ENCODE assay signal across 1 cellular context in the genomic region with DNA sequence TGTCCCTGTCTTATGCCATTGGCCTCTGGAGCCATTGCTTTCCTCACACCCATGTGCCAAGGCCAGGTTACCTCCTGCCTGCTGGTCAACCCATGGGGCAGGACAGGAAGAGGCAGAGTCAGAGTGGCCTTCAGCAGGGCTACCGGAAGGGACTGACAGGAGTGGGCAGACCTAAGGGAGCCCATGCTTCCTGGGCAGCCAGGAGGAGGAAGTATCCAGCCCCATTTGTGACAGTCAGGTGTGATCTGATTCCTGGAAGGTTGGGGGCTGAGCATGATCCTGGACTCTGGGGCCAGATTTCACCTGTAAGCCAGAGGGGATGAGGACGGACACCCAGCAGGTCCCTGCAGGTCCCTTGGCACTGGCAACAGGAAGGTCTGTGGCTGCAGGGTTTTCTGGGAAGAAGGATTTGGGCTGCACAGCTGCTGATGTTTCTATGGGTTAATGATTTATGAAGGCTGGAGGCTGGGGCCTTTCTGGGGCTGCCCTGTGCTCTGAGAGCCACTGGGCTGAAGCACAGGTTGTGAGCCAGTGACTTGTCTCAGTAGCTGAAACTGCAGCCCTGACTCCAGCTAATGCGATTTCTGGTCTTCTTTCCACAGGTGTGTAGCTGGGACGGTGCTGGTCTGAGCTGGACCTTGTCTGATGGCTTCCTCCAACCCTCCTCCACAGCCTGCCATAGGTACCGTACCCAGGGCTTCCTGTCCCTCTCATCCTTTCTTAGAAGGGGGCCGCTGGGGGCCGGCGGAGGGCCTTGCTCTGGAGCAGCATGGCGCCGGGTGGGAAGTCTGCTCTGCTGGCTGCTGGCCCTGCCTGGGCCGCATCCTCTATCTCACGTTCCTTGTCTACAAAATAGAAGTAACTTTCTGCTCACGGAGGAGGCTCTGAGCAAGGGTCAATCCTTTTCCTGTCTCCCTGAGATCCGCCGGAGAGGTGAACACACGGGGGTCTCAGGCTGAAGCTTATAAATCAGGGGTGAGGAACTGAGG.
TF ChIP-seq lines count a peak whose summit lies in the region.

No MANE protein-coding gene starts in this region.

TF ChIP-seq in HepG2, 621 proteins besides CTCF, POLR2A, EP300 and RAD21 (continued from another document and continues in another):
- TF ChIP-seq ZHX1 (CRISPR knock-in tag; IDR thresholded peaks at IDR 0.05; ENCODE audit: low read depth) (no peak), ZNF543 (CRISPR knock-in tag; IDR thresholded peaks at IDR 0.05) (no peak), MIXL1 (CRISPR knock-in tag; IDR thresholded peaks at IDR 0.05) (peak; percentile 18; the same call in 1 of the 2 replicates), REPIN1 (CRISPR knock-in tag; IDR thresholded peaks at IDR 0.05; ENCODE audit: borderline replicate concordance, low read depth) (peak; percentile 58), YEATS4 (CRISPR knock-in tag; IDR thresholded peaks at IDR 0.05; ENCODE audit: borderline replicate concordance) (peak; percentile 68; the same call in 1 of the 2 replicates), NFYB (CRISPR knock-in tag; IDR thresholded peaks at IDR 0.05) (no peak), SNAI1 (CRISPR knock-in tag; IDR thresholded peaks at IDR 0.05; ENCODE audit: borderline replicate concordance) (no peak), ZNF749 (CRISPR knock-in tag; IDR thresholded peaks at IDR 0.05; ENCODE audit: borderline replicate concordance) (no peak), SP4 (CRISPR knock-in tag; IDR thresholded peaks at IDR 0.05) (peak; percentile 71), ATF7-NPFF (CRISPR knock-in tag; IDR thresholded peaks at IDR 0.05; ENCODE audit: low read depth) (no peak), TEAD3 (CRISPR knock-in tag; optimal IDR thresholded peaks at IDR 0.05; ENCODE audit: borderline replicate concordance) (peak; percentile 76), ZNF446 (CRISPR knock-in tag; IDR thresholded peaks at IDR 0.05) (no peak), ZC3H13 (CRISPR knock-in tag; IDR thresholded peaks at IDR 0.05) (no peak), CREB1 (IDR thresholded peaks at IDR 0.05) (no peak), CREB1 (CRISPR knock-in tag; IDR thresholded peaks at IDR 0.05) (no peak), KMT2B (CRISPR knock-in tag; IDR thresholded peaks at IDR 0.05) (no peak), ZNF280B (CRISPR knock-in tag; IDR thresholded peaks at IDR 0.05; ENCODE audit: borderline replicate concordance) (peak; percentile 75; the same call in 1 of the 2 replicates), GRHL1 (CRISPR knock-in tag; conservative IDR thresholded peaks at IDR 0.05) (no peak), KDM5B (CRISPR knock-in tag; IDR thresholded peaks at IDR 0.05; ENCODE audit: borderline replicate concordance) (peak; percentile 61), SIN3B (IDR thresholded peaks at IDR 0.05; ENCODE audit: low read length) (no peak), CERS6 (CRISPR knock-in tag; IDR thresholded peaks at IDR 0.05) (no peak), ZNF44 (CRISPR knock-in tag; IDR thresholded peaks at IDR 0.05) (no peak), ZNF142 (CRISPR knock-in tag; IDR thresholded peaks at IDR 0.05) (peak; percentile 48; the same call in 1 of the 2 replicates), MTERF4 (CRISPR knock-in tag; IDR thresholded peaks at IDR 0.05) (0 out of 2 replicates have a peak, but pooled peaks have one; percentile 43), ZBTB7B (CRISPR knock-in tag; IDR thresholded peaks at IDR 0.05) (peak; percentile 12; the same call in 1 of the 2 replicates), KLF11 (CRISPR knock-in tag; IDR thresholded peaks at IDR 0.05) (peak; percentile 36; the same call in 1 of the 2 replicates), FOSL1 (CRISPR knock-in tag; IDR thresholded peaks at IDR 0.05; ENCODE audit: borderline replicate concordance) (no peak), ZBTB21 (CRISPR knock-in tag; IDR thresholded peaks at IDR 0.05) (no peak), ZNF430 (CRISPR knock-in tag; IDR thresholded peaks at IDR 0.05) (peak; percentile 31; the same call in 1 of the 2 replicates), ZSCAN12 (CRISPR knock-in tag; IDR thresholded peaks at IDR 0.05) (0 out of 2 replicates have a peak, but pooled peaks have one; percentile 50), SRSF1 (optimal IDR thresholded peaks at IDR 0.05; ENCODE audit: low read depth, low read length) (no peak), IRX3 (CRISPR knock-in tag; IDR thresholded peaks at IDR 0.05; ENCODE audit: borderline replicate concordance, low read depth) (no peak), ZNF616 (CRISPR knock-in tag; IDR thresholded peaks at IDR 0.05; ENCODE audit: low read depth) (peak; percentile 53; the same call in 1 of the 2 replicates), ASH2L (IDR thresholded peaks at IDR 0.05; ENCODE audit: insufficient read length, low read depth, low read length) (peak; percentile 32), ZKSCAN8 (CRISPR knock-in tag; IDR thresholded peaks at IDR 0.05; ENCODE audit: borderline replicate concordance) (peak; percentile 65), ZNF777 (CRISPR knock-in tag; IDR thresholded peaks at IDR 0.05) (peak; percentile 30; the same call in 1 of the 2 replicates)
- TF ChIP-seq, protein P1, sequence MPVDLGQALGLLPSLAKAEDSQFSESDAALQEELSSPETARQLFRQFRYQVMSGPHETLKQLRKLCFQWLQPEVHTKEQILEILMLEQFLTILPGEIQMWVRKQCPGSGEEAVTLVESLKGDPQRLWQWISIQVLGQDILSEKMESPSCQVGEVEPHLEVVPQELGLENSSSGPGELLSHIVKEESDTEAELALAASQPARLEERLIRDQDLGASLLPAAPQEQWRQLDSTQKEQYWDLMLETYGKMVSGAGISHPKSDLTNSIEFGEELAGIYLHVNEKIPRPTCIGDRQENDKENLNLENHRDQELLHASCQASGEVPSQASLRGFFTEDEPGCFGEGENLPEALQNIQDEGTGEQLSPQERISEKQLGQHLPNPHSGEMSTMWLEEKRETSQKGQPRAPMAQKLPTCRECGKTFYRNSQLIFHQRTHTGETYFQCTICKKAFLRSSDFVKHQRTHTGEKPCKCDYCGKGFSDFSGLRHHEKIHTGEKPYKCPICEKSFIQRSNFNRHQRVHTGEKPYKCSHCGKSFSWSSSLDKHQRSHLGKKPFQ (CRISPR knock-in tag; IDR thresholded peaks at IDR 0.05; ENCODE audit: insufficient replicate concordance): peak; percentile 23
- TF ChIP-seq, protein P2, sequence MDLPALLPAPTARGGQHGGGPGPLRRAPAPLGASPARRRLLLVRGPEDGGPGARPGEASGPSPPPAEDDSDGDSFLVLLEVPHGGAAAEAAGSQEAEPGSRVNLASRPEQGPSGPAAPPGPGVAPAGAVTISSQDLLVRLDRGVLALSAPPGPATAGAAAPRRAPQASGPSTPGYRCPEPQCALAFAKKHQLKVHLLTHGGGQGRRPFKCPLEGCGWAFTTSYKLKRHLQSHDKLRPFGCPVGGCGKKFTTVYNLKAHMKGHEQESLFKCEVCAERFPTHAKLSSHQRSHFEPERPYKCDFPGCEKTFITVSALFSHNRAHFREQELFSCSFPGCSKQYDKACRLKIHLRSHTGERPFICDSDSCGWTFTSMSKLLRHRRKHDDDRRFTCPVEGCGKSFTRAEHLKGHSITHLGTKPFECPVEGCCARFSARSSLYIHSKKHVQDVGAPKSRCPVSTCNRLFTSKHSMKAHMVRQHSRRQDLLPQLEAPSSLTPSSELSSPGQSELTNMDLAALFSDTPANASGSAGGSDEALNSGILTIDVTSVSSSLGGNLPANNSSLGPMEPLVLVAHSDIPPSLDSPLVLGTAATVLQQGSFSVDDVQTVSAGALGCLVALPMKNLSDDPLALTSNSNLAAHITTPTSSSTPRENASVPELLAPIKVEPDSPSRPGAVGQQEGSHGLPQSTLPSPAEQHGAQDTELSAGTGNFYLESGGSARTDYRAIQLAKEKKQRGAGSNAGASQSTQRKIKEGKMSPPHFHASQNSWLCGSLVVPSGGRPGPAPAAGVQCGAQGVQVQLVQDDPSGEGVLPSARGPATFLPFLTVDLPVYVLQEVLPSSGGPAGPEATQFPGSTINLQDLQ (CRISPR knock-in tag; IDR thresholded peaks at IDR 0.05): no peak
